ENCODE assay signal across 8 cellular contexts in the genomic region with DNA sequence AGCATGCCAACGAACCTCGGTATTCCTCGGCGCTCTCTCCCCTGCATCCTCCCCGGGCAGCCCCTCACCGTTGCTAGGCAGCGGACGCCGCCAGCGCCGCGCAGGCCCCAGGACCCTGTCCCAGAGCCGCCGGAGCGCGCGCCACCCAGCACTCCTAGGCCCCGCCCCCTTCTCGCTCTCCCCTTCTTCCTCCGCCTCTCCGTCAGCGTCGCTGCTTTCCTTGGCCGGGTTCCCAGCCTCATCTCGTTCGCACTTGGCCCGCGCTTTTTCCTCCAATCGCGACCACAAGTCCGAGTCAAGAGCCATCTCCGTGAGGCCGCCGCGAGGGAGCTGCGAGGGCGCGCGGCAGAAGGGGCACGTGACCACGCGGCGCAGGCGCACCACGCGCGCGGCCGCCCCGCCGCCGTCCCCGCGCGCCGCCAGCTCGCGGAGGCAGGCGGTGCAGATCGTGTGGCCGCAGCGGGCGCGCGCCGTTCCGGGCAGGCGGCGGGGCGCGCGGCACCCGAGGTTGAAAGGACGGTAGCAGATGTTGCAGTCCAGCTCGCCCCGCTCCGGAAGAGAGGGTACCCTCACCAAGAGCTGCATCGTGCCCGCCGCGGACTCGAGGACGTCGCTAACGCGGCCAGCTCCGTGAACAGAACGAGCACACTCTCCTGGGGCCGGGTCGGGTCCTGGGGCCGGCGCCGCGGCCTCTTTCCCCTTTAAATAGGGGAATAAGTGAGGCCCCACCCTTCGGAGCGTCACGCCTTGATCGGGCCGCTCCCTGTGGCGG. TPM values are rescaled to one million over a fixed set of nuclear protein-coding genes. Genes with fewer than 3 reads are reported as not detected.
DNase-seq lines count a peak whose midpoint lies in the region; ATAC-seq and TF ChIP-seq lines count a peak whose summit lies in the region.

Gene RNF227, minus strand, starts transcription at position 679 of the 772 bp plus-strand sequence. Its CDS starts 94 bp downstream, at position 585.

- H3K27ac Mint-ChIP-seq in stimulated activated naive CD8-positive, alpha-beta T cell treated with anti-CD3 and anti-CD28 coated beads, Interleukin-15, Interleukin-2, amounts not matched to agents 100 ng/mL and 50 ng/mL, for 24 hours: peak within 1 kb of the TSS; percentile 88

- H3K4me1 Mint-ChIP-seq in stimulated activated naive CD8-positive, alpha-beta T cell treated with anti-CD3 and anti-CD28 coated beads, Interleukin-15, Interleukin-2, amounts not matched to agents 100 ng/mL and 50 ng/mL, for 24 hours (ENCODE audit: low read depth): peaks cover 33% of the 10 kb centered on the region

- DNase-seq in DMS53 treated with DMSO at 0.1 percent for 48 hours (lab: John Stamatoyannopoulos, UW; ENCODE audit: unreplicated experiment) (peak; percentile 89), H4 (ENCODE audit: low spot score) (peak; percentile 91), M059J (ENCODE audit: low read depth) (peak; percentile 94), RWPE2 (ENCODE audit: low spot score) (peak; percentile 93), fibroblast of the conjunctiva (ENCODE audit: low read depth) (peak; percentile 94)
- peak; percentile 93 for DNase-seq in activated effector memory CD4-positive, alpha-beta T cell treated with anti-CD3 and anti-CD28 coated beads, Interleukin-2, amount 50 U/mL, for 16 hours

- peaks cover 14% of the 10 kb centered on the region for H3K4me1 ChIP-seq in RWPE2 (ENCODE audit: insufficient read depth, poor library complexity, severe bottlenecking)

- TF ChIP-seq RAD21 in neural cell (conservative IDR thresholded peaks at IDR 0.05): peak; percentile 25

- H3K27me3 ChIP-seq in RWPE2 (ENCODE audit: insufficient read depth, poor library complexity, severe bottlenecking) (no peaks in the 10 kb centered on the region), neural cell (ENCODE audit: insufficient read depth, low read depth, low read length) (no peaks in the 10 kb centered on the region)

- H3K79me2 ChIP-seq in neural cell (replicated peaks; ENCODE audit: insufficient read depth, low read length): no peaks in the 10 kb centered on the region

- H3K4me3 ChIP-seq in RWPE2 (ENCODE audit: severe bottlenecking) (peak within 1 kb of the TSS; percentile 42), neural cell (ENCODE audit: low read length) (peak within 1 kb of the TSS; percentile 83)

- TF ChIP-seq CTCF in RWPE2 (IDR thresholded peaks at IDR 0.05; ENCODE audit: poor library complexity, severe bottlenecking) (no peak), neural cell (IDR thresholded peaks at IDR 0.05; ENCODE audit: poor library complexity, severe bottlenecking) (no peak)

- H3K36me3 Mint-ChIP-seq in stimulated activated naive CD8-positive, alpha-beta T cell treated with anti-CD3 and anti-CD28 coated beads, Interleukin-15, Interleukin-2, amounts not matched to agents 100 ng/mL and 50 ng/mL, for 24 hours (ENCODE audit: low read depth): peaks cover 18% of the 10 kb centered on the region

- H3K4me2 ChIP-seq in neural cell (ENCODE audit: low read length): peak within 1 kb of the TSS; percentile 96

- H3F3A ChIP-seq in neural cell (ENCODE audit: insufficient read depth, low read length, poor library complexity, severe bottlenecking): peaks cover 9% of the 10 kb centered on the region

- peak within 1 kb of the TSS; percentile 90 for H3K4me3 Mint-ChIP-seq in stimulated activated naive CD8-positive, alpha-beta T cell treated with anti-CD3 and anti-CD28 coated beads, Interleukin-15, Interleukin-2, amounts not matched to agents 100 ng/mL and 50 ng/mL, for 24 hours

- no peaks in the 10 kb centered on the region for H3K9me2 ChIP-seq in neural cell (ENCODE audit: insufficient read depth, low read length)

- H3K27me3 Mint-ChIP-seq in stimulated activated naive CD8-positive, alpha-beta T cell treated with anti-CD3 and anti-CD28 coated beads, Interleukin-15, Interleukin-2, amounts not matched to agents 100 ng/mL and 50 ng/mL, for 24 hours: no peaks in the 10 kb centered on the region

- peak within 1 kb of the TSS; percentile 54 for H3K27ac ChIP-seq in RWPE2 (ENCODE audit: poor library complexity, severe bottlenecking)
- peak within 1 kb of the TSS; percentile 83 for H3K27ac ChIP-seq in neural cell (ENCODE audit: low read length)

- ATAC-seq in RWPE2 (ENCODE audit: low read depth): peak; percentile 70

- no peaks in the 10 kb centered on the region for H4K20me1 ChIP-seq in neural cell (ENCODE audit: insufficient read depth)

- H2AFZ ChIP-seq in neural cell (ENCODE audit: low read depth, low read length): peak within 1 kb of the TSS; percentile 60

- peak; percentile 30 for TF ChIP-seq EP300 in neural cell (conservative IDR thresholded peaks at IDR 0.05; ENCODE audit: poor library complexity, severe bottlenecking)

- no peaks in the 10 kb centered on the region for H3K9me3 Mint-ChIP-seq in stimulated activated naive CD8-positive, alpha-beta T cell treated with anti-CD3 and anti-CD28 coated beads, Interleukin-15, Interleukin-2, amounts not matched to agents 100 ng/mL and 50 ng/mL, for 24 hours

- H3K36me3 ChIP-seq in RWPE2 (ENCODE audit: low read depth) (peaks cover 11% of the 10 kb centered on the region), neural cell (ENCODE audit: insufficient read depth, low read length) (no peaks in the 10 kb centered on the region)

- H3K9me3 ChIP-seq in RWPE2 (ENCODE audit: severe bottlenecking): no peaks in the 10 kb centered on the region
- H3K9me3 ChIP-seq in neural cell (ENCODE audit: low read length): no peaks in the 10 kb centered on the region

- H3K9ac ChIP-seq in neural cell (ENCODE audit: low read length): peak within 1 kb of the TSS; percentile 84

TF ChIP-seq in neural cell, 6 proteins besides CTCF, POLR2A, EP300 and RAD21:
- TF ChIP-seq SMC3 (conservative IDR thresholded peaks at IDR 0.05; ENCODE audit: poor library complexity) (peak; percentile 57), POLR2AphosphoS5 (IDR thresholded peaks at IDR 0.05) (peak; percentile 65), EZH2 (IDR thresholded peaks at IDR 0.05; ENCODE audit: borderline replicate concordance, insufficient read depth, low read length, poor library complexity, severe bottlenecking) (no peak), MXI1 (conservative IDR thresholded peaks at IDR 0.05; ENCODE audit: poor library complexity, severe bottlenecking) (peak; percentile 97), TAF1 (IDR thresholded peaks at IDR 0.05; ENCODE audit: low read depth) (peak; percentile 40), REST (IDR thresholded peaks at IDR 0.05; ENCODE audit: borderline replicate concordance) (peak; percentile 74)

RNA-seq across cellular contexts. Expression of gene RNF227, which starts in this region (rescaled TPM):
- 1.1 and 3.6 TPM in 2 replicates for total RNA-seq in H4 (2014; rRNA removed; shearing (Covaris generic))
- 0.86 and 7.8 TPM in 2 replicates for total RNA-seq in M059J (2014; rRNA removed; shearing (Covaris generic))
- 69.9 and 81.4 TPM in 2 replicates for polyA plus RNA-seq in neural cell
- 22.6 and 45.8 TPM in 2 replicates for polyA minus RNA-seq in neural cell

Comparison
In these comparisons a context has a peak if more than half of its experiments do, and no peak if none do; other contexts are left out.
1. Peak in every context shown above with its lines: DNase-seq, ATAC-seq, H3K4me3 ChIP-seq and H3K27ac ChIP-seq.